1 cellular context compared by ENCODE assay signal in the genomic region with DNA sequence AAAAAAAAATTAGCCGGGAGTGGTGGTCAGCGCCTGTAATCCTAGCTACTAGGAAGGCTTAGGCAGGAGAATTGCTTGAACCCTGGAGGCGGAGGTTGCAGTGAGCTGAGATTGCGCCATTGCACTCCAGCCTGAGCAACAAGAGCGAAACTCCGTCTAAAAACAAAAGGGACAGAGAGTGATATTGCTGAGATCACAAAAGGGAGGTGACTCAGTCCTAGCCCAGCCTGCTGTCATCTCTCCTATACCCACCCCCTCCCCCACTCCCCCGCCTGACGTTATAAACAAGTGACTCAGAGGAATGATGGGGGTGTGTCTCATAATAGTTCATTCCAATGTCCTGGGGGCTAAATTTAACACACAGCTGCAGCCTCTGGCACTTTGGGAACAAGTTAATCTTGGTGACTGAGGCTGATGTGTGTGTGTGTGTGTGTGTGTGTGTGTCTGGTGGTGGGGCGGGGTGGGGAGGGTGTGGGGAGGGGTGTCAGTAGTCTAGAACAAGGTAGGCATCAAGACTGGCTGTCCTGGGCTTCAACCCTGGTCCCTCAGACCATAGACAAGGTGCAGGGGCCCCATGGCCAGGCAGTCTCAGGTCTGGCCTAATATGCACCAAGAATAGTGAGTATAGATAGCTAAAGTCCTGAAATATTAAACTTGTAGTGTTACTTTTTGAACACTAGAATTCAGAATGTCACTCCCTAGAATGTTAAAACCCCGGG.
TF ChIP-seq lines count a peak whose summit lies in the region.

No MANE protein-coding gene starts in this region.

TF ChIP-seq in K562, 482 proteins besides CTCF, POLR2A, EP300 and RAD21 (continues in another document):
- TF ChIP-seq ZNF584 (CRISPR knock-in tag; IDR thresholded peaks at IDR 0.05; ENCODE audit: low read depth) (no peak), CBFA2T3 (IDR thresholded peaks at IDR 0.05) (no peak), BRD4 (IDR thresholded peaks at IDR 0.05) (no peak), TCF7 (IDR thresholded peaks at IDR 0.05; ENCODE audit: borderline replicate concordance) (no peak), NBN (IDR thresholded peaks at IDR 0.05; ENCODE audit: low read depth) (no peak), ZEB2 (IDR thresholded peaks at IDR 0.05) (0 out of 2 replicates have a peak, but pooled peaks have one; percentile 23), ZNF316 (IDR thresholded peaks at IDR 0.05) (peak; percentile 79), ZNF76 (CRISPR knock-in tag; IDR thresholded peaks at IDR 0.05; ENCODE audit: borderline replicate concordance) (no peak), NRF1 (conservative IDR thresholded peaks at IDR 0.05 in 1 of 2, IDR thresholded peaks at IDR 0.05 in 1 of 2) (peak in 1 of 2 experiments; percentile 27; a peak in 2 of 4 replicates), RBM25 (IDR thresholded peaks at IDR 0.05; ENCODE audit: low read depth, low read length, severe bottlenecking) (no peak), STAG1 (CRISPR knock-in tag; IDR thresholded peaks at IDR 0.05; ENCODE audit: borderline replicate concordance) (no peak), TEAD1 (CRISPR knock-in tag; IDR thresholded peaks at IDR 0.05) (no peak), RBFOX2 (IDR thresholded peaks at IDR 0.05; ENCODE audit: low read depth, low read length) (no peak), FOXJ2 (tag; IDR thresholded peaks at IDR 0.05) (peak; percentile 76; the same call in 1 of the 2 replicates), SREBF2 (CRISPR knock-in tag; IDR thresholded peaks at IDR 0.05) (no peak), MED1 (CRISPR knock-in tag; IDR thresholded peaks at IDR 0.05; ENCODE audit: borderline replicate concordance) (no peak), CREBBP (IDR thresholded peaks at IDR 0.05; ENCODE audit: low read depth, low read length) (no peak), STAT5B (CRISPR knock-in tag; IDR thresholded peaks at IDR 0.05) (no peak), SIRT6 (IDR thresholded peaks at IDR 0.05; ENCODE audit: low read depth, low read length) (no peak), RHOXF2B (CRISPR knock-in tag; conservative IDR thresholded peaks at IDR 0.05) (no peak), ZNF785 (CRISPR knock-in tag; IDR thresholded peaks at IDR 0.05) (no peak), RCOR1 (IDR thresholded peaks at IDR 0.05; ENCODE audit: borderline replicate concordance in 1 of 2, low read depth in 2 of 2, low read length in 2 of 2) (peak in 1 of 2 experiments; percentile 54; a peak in 1 of 4 replicates), CEBPB (tag; IDR thresholded peaks at IDR 0.05) (peak; percentile 80), MTA3 (IDR thresholded peaks at IDR 0.05; ENCODE audit: borderline replicate concordance) (no peak), NR2F6 (CRISPR knock-in tag; IDR thresholded peaks at IDR 0.05) (no peak)
- TF ChIP-seq, protein P1, sequence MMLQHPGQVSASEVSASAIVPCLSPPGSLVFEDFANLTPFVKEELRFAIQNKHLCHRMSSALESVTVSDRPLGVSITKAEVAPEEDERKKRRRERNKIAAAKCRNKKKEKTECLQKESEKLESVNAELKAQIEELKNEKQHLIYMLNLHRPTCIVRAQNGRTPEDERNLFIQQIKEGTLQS (IDR thresholded peaks at IDR 0.05): peak; percentile 89
- TF ChIP-seq, protein P1 (CRISPR knock-in tag; conservative IDR thresholded peaks at IDR 0.05): no peak
- TF ChIP-seq, protein P2, sequence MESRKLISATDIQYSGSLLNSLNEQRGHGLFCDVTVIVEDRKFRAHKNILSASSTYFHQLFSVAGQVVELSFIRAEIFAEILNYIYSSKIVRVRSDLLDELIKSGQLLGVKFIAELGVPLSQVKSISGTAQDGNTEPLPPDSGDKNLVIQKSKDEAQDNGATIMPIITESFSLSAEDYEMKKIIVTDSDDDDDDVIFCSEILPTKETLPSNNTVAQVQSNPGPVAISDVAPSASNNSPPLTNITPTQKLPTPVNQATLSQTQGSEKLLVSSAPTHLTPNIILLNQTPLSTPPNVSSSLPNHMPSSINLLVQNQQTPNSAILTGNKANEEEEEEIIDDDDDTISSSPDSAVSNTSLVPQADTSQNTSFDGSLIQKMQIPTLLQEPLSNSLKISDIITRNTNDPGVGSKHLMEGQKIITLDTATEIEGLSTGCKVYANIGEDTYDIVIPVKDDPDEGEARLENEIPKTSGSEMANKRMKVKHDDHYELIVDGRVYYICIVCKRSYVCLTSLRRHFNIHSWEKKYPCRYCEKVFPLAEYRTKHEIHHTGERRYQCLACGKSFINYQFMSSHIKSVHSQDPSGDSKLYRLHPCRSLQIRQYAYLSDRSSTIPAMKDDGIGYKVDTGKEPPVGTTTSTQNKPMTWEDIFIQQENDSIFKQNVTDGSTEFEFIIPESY (CRISPR knock-in tag; IDR thresholded peaks at IDR 0.05): no peak
- TF ChIP-seq, protein P3, sequence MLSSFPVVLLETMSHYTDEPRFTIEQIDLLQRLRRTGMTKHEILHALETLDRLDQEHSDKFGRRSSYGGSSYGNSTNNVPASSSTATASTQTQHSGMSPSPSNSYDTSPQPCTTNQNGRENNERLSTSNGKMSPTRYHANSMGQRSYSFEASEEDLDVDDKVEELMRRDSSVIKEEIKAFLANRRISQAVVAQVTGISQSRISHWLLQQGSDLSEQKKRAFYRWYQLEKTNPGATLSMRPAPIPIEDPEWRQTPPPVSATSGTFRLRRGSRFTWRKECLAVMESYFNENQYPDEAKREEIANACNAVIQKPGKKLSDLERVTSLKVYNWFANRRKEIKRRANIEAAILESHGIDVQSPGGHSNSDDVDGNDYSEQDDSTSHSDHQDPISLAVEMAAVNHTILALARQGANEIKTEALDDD (IDR thresholded peaks at IDR 0.05): no peak
- TF ChIP-seq, protein P4, sequence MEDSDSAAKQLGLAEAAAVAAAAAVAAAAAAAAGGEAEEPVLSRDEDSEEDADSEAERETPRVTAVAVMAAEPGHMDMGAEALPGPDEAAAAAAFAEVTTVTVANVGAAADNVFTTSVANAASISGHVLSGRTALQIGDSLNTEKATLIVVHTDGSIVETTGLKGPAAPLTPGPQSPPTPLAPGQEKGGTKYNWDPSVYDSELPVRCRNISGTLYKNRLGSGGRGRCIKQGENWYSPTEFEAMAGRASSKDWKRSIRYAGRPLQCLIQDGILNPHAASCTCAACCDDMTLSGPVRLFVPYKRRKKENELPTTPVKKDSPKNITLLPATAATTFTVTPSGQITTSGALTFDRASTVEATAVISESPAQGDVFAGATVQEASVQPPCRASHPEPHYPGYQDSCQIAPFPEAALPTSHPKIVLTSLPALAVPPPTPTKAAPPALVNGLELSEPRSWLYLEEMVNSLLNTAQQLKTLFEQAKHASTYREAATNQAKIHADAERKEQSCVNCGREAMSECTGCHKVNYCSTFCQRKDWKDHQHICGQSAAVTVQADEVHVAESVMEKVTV (CRISPR knock-in tag; IDR thresholded peaks at IDR 0.05): no peak
- TF ChIP-seq, protein P5, sequence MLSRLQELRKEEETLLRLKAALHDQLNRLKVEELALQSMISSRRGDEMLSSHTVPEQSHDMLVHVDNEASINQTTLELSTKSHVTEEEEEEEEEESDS (CRISPR knock-in tag; IDR thresholded peaks at IDR 0.05): no peak
- TF ChIP-seq, protein P6, sequence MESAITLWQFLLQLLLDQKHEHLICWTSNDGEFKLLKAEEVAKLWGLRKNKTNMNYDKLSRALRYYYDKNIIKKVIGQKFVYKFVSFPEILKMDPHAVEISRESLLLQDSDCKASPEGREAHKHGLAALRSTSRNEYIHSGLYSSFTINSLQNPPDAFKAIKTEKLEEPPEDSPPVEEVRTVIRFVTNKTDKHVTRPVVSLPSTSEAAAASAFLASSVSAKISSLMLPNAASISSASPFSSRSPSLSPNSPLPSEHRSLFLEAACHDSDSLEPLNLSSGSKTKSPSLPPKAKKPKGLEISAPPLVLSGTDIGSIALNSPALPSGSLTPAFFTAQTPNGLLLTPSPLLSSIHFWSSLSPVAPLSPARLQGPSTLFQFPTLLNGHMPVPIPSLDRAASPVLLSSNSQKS (CRISPR knock-in tag; IDR thresholded peaks at IDR 0.05): no peak
- TF ChIP-seq, protein P7, sequence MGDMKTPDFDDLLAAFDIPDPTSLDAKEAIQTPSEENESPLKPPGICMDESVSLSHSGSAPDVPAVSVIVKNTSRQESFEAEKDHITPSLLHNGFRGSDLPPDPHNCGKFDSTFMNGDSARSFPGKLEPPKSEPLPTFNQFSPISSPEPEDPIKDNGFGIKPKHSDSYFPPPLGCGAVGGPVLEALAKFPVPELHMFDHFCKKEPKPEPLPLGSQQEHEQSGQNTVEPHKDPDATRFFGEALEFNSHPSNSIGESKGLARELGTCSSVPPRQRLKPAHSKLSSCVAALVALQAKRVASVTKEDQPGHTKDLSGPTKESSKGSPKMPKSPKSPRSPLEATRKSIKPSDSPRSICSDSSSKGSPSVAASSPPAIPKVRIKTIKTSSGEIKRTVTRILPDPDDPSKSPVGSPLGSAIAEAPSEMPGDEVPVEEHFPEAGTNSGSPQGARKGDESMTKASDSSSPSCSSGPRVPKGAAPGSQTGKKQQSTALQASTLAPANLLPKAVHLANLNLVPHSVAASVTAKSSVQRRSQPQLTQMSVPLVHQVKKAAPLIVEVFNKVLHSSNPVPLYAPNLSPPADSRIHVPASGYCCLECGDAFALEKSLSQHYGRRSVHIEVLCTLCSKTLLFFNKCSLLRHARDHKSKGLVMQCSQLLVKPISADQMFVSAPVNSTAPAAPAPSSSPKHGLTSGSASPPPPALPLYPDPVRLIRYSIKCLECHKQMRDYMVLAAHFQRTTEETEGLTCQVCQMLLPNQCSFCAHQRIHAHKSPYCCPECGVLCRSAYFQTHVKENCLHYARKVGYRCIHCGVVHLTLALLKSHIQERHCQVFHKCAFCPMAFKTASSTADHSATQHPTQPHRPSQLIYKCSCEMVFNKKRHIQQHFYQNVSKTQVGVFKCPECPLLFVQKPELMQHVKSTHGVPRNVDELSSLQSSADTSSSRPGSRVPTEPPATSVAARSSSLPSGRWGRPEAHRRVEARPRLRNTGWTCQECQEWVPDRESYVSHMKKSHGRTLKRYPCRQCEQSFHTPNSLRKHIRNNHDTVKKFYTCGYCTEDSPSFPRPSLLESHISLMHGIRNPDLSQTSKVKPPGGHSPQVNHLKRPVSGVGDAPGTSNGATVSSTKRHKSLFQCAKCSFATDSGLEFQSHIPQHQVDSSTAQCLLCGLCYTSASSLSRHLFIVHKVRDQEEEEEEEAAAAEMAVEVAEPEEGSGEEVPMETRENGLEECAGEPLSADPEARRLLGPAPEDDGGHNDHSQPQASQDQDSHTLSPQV (IDR thresholded peaks at IDR 0.05): no peak
- TF ChIP-seq, protein P8, sequence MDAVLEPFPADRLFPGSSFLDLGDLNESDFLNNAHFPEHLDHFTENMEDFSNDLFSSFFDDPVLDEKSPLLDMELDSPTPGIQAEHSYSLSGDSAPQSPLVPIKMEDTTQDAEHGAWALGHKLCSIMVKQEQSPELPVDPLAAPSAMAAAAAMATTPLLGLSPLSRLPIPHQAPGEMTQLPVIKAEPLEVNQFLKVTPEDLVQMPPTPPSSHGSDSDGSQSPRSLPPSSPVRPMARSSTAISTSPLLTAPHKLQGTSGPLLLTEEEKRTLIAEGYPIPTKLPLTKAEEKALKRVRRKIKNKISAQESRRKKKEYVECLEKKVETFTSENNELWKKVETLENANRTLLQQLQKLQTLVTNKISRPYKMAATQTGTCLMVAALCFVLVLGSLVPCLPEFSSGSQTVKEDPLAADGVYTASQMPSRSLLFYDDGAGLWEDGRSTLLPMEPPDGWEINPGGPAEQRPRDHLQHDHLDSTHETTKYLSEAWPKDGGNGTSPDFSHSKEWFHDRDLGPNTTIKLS (IDR thresholded peaks at IDR 0.05; ENCODE audit: borderline replicate concordance, low read depth): no peak
- TF ChIP-seq, protein P9, sequence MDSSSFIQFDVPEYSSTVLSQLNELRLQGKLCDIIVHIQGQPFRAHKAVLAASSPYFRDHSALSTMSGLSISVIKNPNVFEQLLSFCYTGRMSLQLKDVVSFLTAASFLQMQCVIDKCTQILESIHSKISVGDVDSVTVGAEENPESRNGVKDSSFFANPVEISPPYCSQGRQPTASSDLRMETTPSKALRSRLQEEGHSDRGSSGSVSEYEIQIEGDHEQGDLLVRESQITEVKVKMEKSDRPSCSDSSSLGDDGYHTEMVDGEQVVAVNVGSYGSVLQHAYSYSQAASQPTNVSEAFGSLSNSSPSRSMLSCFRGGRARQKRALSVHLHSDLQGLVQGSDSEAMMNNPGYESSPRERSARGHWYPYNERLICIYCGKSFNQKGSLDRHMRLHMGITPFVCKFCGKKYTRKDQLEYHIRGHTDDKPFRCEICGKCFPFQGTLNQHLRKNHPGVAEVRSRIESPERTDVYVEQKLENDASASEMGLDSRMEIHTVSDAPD (CRISPR knock-in tag; IDR thresholded peaks at IDR 0.05): no peak
- TF ChIP-seq, protein P10, sequence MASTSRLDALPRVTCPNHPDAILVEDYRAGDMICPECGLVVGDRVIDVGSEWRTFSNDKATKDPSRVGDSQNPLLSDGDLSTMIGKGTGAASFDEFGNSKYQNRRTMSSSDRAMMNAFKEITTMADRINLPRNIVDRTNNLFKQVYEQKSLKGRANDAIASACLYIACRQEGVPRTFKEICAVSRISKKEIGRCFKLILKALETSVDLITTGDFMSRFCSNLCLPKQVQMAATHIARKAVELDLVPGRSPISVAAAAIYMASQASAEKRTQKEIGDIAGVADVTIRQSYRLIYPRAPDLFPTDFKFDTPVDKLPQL (IDR thresholded peaks at IDR 0.05; ENCODE audit: extremely low read depth, insufficient read length): no peak
- TF ChIP-seq, protein P11, sequence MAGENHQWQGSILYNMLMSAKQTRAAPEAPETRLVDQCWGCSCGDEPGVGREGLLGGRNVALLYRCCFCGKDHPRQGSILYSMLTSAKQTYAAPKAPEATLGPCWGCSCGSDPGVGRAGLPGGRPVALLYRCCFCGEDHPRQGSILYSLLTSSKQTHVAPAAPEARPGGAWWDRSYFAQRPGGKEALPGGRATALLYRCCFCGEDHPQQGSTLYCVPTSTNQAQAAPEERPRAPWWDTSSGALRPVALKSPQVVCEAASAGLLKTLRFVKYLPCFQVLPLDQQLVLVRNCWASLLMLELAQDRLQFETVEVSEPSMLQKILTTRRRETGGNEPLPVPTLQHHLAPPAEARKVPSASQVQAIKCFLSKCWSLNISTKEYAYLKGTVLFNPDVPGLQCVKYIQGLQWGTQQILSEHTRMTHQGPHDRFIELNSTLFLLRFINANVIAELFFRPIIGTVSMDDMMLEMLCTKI (IDR thresholded peaks at IDR 0.05; ENCODE audit: partially characterized antibody): no peak
